Comparison of ENCODE assay signal across 1 cellular context in the genomic region with DNA sequence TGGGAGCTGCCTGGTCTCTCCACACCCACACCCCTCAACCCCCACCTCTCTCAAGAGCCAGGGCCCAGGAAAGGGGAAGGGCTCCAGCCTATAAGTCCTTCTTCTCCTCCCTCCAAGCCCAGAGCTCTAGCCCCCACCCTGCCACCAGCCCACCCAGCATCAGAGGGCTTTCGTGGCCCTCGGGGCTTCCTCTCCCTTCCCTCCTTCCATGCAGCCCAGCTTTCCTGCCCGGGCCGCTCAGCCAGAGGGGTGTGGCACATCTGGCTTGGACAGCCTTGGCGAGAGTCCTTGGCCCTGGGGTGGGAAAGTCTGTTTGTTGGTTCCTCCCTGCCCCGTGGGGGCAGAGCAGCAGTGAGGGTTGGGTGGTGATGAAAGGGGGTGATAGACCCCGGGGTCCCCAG.
TF ChIP-seq lines count a peak whose summit lies in the region.

No MANE protein-coding gene starts in this region.

TF ChIP-seq in HCT116, 20 proteins besides CTCF, POLR2A, EP300 and RAD21 (continued from another document):
- TF ChIP-seq, protein P1, sequence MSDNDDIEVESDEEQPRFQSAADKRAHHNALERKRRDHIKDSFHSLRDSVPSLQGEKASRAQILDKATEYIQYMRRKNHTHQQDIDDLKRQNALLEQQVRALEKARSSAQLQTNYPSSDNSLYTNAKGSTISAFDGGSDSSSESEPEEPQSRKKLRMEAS (IDR thresholded peaks at IDR 0.05), result no peak
- TF ChIP-seq ELF1 (IDR thresholded peaks at IDR 0.05; ENCODE audit: borderline replicate concordance, low read depth), result no peak
- TF ChIP-seq FOSL1 (IDR thresholded peaks at IDR 0.05; ENCODE audit: low read depth), result no peak
- TF ChIP-seq, protein P2, sequence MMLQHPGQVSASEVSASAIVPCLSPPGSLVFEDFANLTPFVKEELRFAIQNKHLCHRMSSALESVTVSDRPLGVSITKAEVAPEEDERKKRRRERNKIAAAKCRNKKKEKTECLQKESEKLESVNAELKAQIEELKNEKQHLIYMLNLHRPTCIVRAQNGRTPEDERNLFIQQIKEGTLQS (IDR thresholded peaks at IDR 0.05), result no peak
- no peak for TF ChIP-seq ZFX (IDR thresholded peaks at IDR 0.05)
- TF ChIP-seq CEBPB (IDR thresholded peaks at IDR 0.05; ENCODE audit: low read depth), result no peak
- no peak for TF ChIP-seq EGR1 (IDR thresholded peaks at IDR 0.05; ENCODE audit: low read depth)
- TF ChIP-seq JUND (IDR thresholded peaks at IDR 0.05), result no peak
- no peak for TF ChIP-seq EZH2 (IDR thresholded peaks at IDR 0.05)
- no peak for TF ChIP-seq YY1 (IDR thresholded peaks at IDR 0.05; ENCODE audit: extremely low read depth, insufficient replicate concordance, low read depth, low read length)
- no peak for TF ChIP-seq SIN3A (IDR thresholded peaks at IDR 0.05; ENCODE audit: low read depth)
- no peak for TF ChIP-seq SP1 (IDR thresholded peaks at IDR 0.05; ENCODE audit: low read depth)
- no peak for TF ChIP-seq POLR2AphosphoS5 (IDR thresholded peaks at IDR 0.05; ENCODE audit: low read depth, low read length)
- TF ChIP-seq, protein P3, sequence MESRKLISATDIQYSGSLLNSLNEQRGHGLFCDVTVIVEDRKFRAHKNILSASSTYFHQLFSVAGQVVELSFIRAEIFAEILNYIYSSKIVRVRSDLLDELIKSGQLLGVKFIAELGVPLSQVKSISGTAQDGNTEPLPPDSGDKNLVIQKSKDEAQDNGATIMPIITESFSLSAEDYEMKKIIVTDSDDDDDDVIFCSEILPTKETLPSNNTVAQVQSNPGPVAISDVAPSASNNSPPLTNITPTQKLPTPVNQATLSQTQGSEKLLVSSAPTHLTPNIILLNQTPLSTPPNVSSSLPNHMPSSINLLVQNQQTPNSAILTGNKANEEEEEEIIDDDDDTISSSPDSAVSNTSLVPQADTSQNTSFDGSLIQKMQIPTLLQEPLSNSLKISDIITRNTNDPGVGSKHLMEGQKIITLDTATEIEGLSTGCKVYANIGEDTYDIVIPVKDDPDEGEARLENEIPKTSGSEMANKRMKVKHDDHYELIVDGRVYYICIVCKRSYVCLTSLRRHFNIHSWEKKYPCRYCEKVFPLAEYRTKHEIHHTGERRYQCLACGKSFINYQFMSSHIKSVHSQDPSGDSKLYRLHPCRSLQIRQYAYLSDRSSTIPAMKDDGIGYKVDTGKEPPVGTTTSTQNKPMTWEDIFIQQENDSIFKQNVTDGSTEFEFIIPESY (IDR thresholded peaks at IDR 0.05; ENCODE audit: extremely low read depth, insufficient replicate concordance, low read length), result no peak
- TF ChIP-seq ZNF274 (IDR thresholded peaks at IDR 0.05; ENCODE audit: low read depth, low read length), result no peak
- no peak for TF ChIP-seq SRF (IDR thresholded peaks at IDR 0.05; ENCODE audit: low read depth)
- TF ChIP-seq TCF7L2 (IDR thresholded peaks at IDR 0.05; ENCODE audit: borderline replicate concordance, extremely low read depth, insufficient read depth, insufficient read length), result no peak
TF ChIP-seq in HCT116: peak in this region for 0.
